12 cellular contexts compared by ENCODE assay signal in genomic region chr1:109989656-109990653, GRCh38. TPM values are rescaled to one million over a fixed set of nuclear protein-coding genes. Genes with fewer than 3 reads are reported as not detected.
A peak's percentile ranks its signal among the peaks of the same experiment; 100 is the strongest.
DNase-seq lines count a peak whose midpoint lies in the region; ATAC-seq and TF ChIP-seq lines count a peak whose summit lies in the region.
"Had no signal": no experiment of that assay in that cellular context is flagged by ENCODE, and none has a peak within 500 bp of the region (broad histone marks: within the 10 kb centered on the region; RNA-seq: fewer than 3 reads in every experiment).

No MANE protein-coding gene starts in this region.

- no peak overlapping the region for H3K4me3 ChIP-seq in right atrium auricular region
- H3K4me3 ChIP-seq: testis had no signal

- ATAC-seq in Right ventricle myocardium superior (ENCODE audit: poor library complexity) (peak; percentile 64), left lobe of liver (peak; percentile 17), GM21423 (IDR thresholded peaks at IDR 0.05; ENCODE audit: unreplicated experiment) (no peak)

- DNase-seq in Right ventricle myocardium superior (no peak), right atrium auricular region (ENCODE audit: low spot score) (no peak), amniotic stem cell (lab: John Stamatoyannopoulos, UW) (peak; percentile 18), left lobe of liver (ENCODE audit: low spot score) (no peak), NCI-H1417 treated with DMSO at 0.1 percent for 48 hours (lab: John Stamatoyannopoulos, UW) (no peak), NCI-H69 (lab: John Stamatoyannopoulos, UW) (no peak)
- DNase-seq: H9, mesendoderm, NCI-H2107, testis had no signal

- H3K9me3 ChIP-seq in right atrium auricular region, result no peaks in the 10 kb centered on the region
- H3K9me3 ChIP-seq: testis had no signal

- peaks cover 0 to 74% of the 10 kb centered on the region in 2 donors for H3K4me1 ChIP-seq in right atrium auricular region

- H3K36me3 ChIP-seq in right atrium auricular region, result no peaks in the 10 kb centered on the region

- H3K27me3 ChIP-seq in right atrium auricular region, result no peaks in the 10 kb centered on the region
- H3K27me3 ChIP-seq: testis had no signal

- intact Hi-C loops in Right ventricle myocardium superior (cut with DNase I), result no loop called here

- TF ChIP-seq CTCF in right atrium auricular region (IDR thresholded peaks at IDR 0.05), result no peak

- H3K27ac ChIP-seq in right atrium auricular region (no peak overlapping the region), temporal lobe (ENCODE audit: low read depth, low read length) (peak overlapping the region; percentile 52)

RNA-seq across cellular contexts. Expression of gene AHCYL1, which starts 5.4 kb away (rescaled TPM):
- total RNA-seq in Right ventricle myocardium superior, result 39.8 TPM
- total RNA-seq in right atrium auricular region, result 10 to 100 TPM; 28.7 to 36.9 TPM
- total RNA-seq in left lobe of liver, result 59.9 TPM
- total RNA-seq in temporal lobe, result 24.8 TPM

RNA-seq across cellular contexts. Expression of gene STRIP1, which starts 44.5 kb away (rescaled TPM):
- total RNA-seq in Right ventricle myocardium superior (16.2 TPM), right atrium auricular region (10 to 100 TPM; 14.6 to 19.1 TPM), left lobe of liver (12.5 TPM), temporal lobe (87.3 TPM)
